Comparison of ENCODE assay signal across 1 cellular context in the genomic region with DNA sequence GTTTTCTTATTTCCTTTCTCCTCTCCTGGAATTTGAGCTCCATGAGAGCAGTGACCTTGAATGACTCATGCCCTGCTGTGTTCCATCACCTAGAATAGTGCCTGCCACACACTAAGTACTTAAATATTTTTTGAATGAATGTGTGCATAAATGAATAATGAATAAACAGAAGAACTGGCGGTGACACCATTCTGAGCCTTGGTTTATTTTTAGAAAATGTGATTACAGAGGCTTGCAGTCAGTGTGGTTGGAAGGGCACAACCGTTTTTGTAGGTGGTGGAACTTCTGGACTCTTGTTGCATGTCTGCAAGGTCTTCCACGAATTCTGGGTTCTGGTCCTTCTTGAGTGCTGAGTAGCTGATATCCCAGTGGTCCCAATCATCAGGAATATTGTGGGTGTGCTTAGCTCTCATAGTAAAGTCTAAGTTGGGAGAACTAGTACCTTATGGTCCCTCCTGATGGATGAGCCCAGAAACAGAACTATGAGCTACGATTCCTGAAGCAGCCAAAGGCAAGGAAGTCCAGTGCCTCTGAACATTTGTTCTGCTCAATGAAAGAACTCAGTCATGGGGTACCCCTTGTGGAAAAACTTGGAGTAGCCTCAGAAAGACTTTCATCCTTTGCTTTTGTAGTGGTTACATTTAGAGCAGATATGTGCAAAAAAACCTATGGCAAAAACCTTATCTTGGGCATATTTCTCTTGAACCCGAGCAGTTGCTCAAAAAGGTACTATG.
TF ChIP-seq lines count a peak whose summit lies in the region.

No MANE protein-coding gene starts in this region.

TF ChIP-seq in HEK293, 187 proteins besides CTCF, POLR2A, EP300 and RAD21 (continued from another document):
- TF ChIP-seq ZNF621 (tag by site-specific recombination; IDR thresholded peaks at IDR 0.05), result no peak
- no peak for TF ChIP-seq KLF1 (tag by site-specific recombination; IDR thresholded peaks at IDR 0.05)
- TF ChIP-seq ZNF610 (tag by site-specific recombination; IDR thresholded peaks at IDR 0.05; ENCODE audit: borderline replicate concordance), result no peak
- TF ChIP-seq ZBTB1 (tag by site-specific recombination; IDR thresholded peaks at IDR 0.05), result no peak
- no peak for TF ChIP-seq YY1 (tag by site-specific recombination; IDR thresholded peaks at IDR 0.05)
- TF ChIP-seq, protein P1, sequence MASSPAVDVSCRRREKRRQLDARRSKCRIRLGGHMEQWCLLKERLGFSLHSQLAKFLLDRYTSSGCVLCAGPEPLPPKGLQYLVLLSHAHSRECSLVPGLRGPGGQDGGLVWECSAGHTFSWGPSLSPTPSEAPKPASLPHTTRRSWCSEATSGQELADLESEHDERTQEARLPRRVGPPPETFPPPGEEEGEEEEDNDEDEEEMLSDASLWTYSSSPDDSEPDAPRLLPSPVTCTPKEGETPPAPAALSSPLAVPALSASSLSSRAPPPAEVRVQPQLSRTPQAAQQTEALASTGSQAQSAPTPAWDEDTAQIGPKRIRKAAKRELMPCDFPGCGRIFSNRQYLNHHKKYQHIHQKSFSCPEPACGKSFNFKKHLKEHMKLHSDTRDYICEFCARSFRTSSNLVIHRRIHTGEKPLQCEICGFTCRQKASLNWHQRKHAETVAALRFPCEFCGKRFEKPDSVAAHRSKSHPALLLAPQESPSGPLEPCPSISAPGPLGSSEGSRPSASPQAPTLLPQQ (tag by site-specific recombination; IDR thresholded peaks at IDR 0.05), result no peak
- no peak for TF ChIP-seq SP2 (tag by site-specific recombination; IDR thresholded peaks at IDR 0.05)
- TF ChIP-seq ZNF600 (tag by site-specific recombination; IDR thresholded peaks at IDR 0.05), result peak; percentile 62
- no peak for TF ChIP-seq ZNF423 (tag by site-specific recombination; IDR thresholded peaks at IDR 0.05)
- TF ChIP-seq PATZ1 (tag by site-specific recombination; IDR thresholded peaks at IDR 0.05), result no peak
- TF ChIP-seq ZNF169 (tag by site-specific recombination; IDR thresholded peaks at IDR 0.05), result no peak
- TF ChIP-seq ZNF133 (tag by site-specific recombination; IDR thresholded peaks at IDR 0.05), result no peak
- TF ChIP-seq, protein P2, sequence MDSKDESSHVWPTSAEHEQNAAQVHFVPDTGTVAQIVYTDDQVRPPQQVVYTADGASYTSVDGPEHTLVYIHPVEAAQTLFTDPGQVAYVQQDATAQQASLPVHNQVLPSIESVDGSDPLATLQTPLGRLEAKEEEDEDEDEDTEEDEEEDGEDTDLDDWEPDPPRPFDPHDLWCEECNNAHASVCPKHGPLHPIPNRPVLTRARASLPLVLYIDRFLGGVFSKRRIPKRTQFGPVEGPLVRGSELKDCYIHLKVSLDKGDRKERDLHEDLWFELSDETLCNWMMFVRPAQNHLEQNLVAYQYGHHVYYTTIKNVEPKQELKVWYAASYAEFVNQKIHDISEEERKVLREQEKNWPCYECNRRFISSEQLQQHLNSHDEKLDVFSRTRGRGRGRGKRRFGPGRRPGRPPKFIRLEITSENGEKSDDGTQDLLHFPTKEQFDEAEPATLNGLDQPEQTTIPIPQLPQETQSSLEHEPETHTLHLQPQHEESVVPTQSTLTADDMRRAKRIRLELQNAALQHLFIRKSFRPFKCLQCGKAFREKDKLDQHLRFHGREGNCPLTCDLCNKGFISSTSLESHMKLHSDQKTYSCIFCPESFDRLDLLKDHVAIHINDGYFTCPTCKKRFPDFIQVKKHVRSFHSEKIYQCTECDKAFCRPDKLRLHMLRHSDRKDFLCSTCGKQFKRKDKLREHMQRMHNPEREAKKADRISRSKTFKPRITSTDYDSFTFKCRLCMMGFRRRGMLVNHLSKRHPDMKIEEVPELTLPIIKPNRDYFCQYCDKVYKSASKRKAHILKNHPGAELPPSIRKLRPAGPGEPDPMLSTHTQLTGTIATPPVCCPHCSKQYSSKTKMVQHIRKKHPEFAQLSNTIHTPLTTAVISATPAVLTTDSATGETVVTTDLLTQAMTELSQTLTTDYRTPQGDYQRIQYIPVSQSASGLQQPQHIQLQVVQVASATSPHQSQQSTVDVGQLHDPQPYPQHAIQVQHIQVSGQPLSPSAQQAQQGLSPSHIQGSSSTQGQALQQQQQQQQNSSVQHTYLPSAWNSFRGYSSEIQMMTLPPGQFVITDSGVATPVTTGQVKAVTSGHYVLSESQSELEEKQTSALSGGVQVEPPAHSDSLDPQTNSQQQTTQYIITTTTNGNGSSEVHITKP (tag by site-specific recombination; IDR thresholded peaks at IDR 0.05), result peak; percentile 99
- TF ChIP-seq ZNF544 (tag by site-specific recombination; IDR thresholded peaks at IDR 0.05), result no peak
- 0 out of 2 replicates have a peak, but pooled peaks have one; percentile 20 for TF ChIP-seq PRDM1 (tag by site-specific recombination; IDR thresholded peaks at IDR 0.05)
- TF ChIP-seq, protein P3, sequence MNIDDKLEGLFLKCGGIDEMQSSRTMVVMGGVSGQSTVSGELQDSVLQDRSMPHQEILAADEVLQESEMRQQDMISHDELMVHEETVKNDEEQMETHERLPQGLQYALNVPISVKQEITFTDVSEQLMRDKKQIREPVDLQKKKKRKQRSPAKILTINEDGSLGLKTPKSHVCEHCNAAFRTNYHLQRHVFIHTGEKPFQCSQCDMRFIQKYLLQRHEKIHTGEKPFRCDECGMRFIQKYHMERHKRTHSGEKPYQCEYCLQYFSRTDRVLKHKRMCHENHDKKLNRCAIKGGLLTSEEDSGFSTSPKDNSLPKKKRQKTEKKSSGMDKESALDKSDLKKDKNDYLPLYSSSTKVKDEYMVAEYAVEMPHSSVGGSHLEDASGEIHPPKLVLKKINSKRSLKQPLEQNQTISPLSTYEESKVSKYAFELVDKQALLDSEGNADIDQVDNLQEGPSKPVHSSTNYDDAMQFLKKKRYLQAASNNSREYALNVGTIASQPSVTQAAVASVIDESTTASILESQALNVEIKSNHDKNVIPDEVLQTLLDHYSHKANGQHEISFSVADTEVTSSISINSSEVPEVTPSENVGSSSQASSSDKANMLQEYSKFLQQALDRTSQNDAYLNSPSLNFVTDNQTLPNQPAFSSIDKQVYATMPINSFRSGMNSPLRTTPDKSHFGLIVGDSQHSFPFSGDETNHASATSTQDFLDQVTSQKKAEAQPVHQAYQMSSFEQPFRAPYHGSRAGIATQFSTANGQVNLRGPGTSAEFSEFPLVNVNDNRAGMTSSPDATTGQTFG (tag by site-specific recombination; IDR thresholded peaks at IDR 0.05; ENCODE audit: borderline replicate concordance), result no peak
